In the genomic region with DNA sequence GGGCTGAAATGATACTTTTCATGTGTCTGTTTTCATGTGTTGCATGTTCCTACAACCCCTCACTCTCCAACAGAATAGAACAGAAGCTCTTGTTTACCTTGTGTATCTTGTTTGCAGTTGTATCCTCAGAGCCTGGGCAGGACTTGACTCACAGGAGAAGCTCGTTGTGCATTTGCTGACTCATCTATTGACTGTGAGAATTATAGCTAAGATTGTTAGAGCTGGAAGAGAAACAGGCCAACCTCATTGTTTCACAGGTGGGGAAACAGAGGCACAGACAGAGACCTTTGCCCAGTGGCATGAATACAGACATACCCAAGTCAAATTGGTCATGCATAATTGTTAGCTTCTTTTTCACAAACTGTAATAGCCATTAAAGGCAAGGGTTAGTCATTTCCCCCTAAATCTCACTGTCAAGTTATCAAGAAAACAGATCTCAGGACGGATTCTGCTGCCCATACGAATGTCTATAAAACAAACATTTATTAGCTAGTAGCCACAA, we compare ENCODE assay signal across 1 cellular context.
A peak's percentile ranks its signal among the peaks of the same experiment; 100 is the strongest.
TF ChIP-seq lines count a peak whose summit lies in the region.

No MANE protein-coding gene starts in this region.

TF ChIP-seq in HepG2, 621 proteins besides CTCF, POLR2A, EP300 and RAD21 (continued from another document and continues in another):
- TF ChIP-seq NR3C1 (CRISPR knock-in tag; IDR thresholded peaks at IDR 0.05) (no peak), TAF15 (IDR thresholded peaks at IDR 0.05; ENCODE audit: low read depth, low read length, poor library complexity, severe bottlenecking) (no peak), ZNF549 (CRISPR knock-in tag; IDR thresholded peaks at IDR 0.05) (no peak), KLF16 (CRISPR knock-in tag; IDR thresholded peaks at IDR 0.05) (no peak), RFX1 (IDR thresholded peaks at IDR 0.05) (no peak), NFE2L2 (IDR thresholded peaks at IDR 0.05; ENCODE audit: low read length) (peak; percentile 93), GATAD1 (CRISPR knock-in tag; IDR thresholded peaks at IDR 0.05) (no peak), SNAPC2 (CRISPR knock-in tag; IDR thresholded peaks at IDR 0.05) (no peak), PHF8 (CRISPR knock-in tag; IDR thresholded peaks at IDR 0.05) (no peak), ZNF296 (CRISPR knock-in tag; conservative IDR thresholded peaks at IDR 0.05) (no peak), SMARCC2 (IDR thresholded peaks at IDR 0.05) (no peak), ZNF143 (CRISPR knock-in tag; IDR thresholded peaks at IDR 0.05) (no peak), MAFF (IDR thresholded peaks at IDR 0.05; ENCODE audit: low read depth, low read length) (peak; percentile 97), FOXA3 (CRISPR knock-in tag; IDR thresholded peaks at IDR 0.05) (peak; percentile 93), PRMT3 (CRISPR knock-in tag; IDR thresholded peaks at IDR 0.05; ENCODE audit: borderline replicate concordance, low read depth) (no peak), ZNF30 (CRISPR knock-in tag; IDR thresholded peaks at IDR 0.05) (no peak), ZNF660 (CRISPR knock-in tag; IDR thresholded peaks at IDR 0.05; ENCODE audit: borderline replicate concordance, low read depth) (no peak), ZNF484 (CRISPR knock-in tag; IDR thresholded peaks at IDR 0.05; ENCODE audit: borderline replicate concordance, low read depth) (no peak), JUND (CRISPR knock-in tag; IDR thresholded peaks at IDR 0.05) (peak; percentile 64; the same call in 1 of the 2 replicates), ZNF20 (CRISPR knock-in tag; IDR thresholded peaks at IDR 0.05) (no peak), TEAD2 (CRISPR knock-in tag; IDR thresholded peaks at IDR 0.05) (no peak), ZKSCAN5 (CRISPR knock-in tag; IDR thresholded peaks at IDR 0.05) (no peak), HOXD1 (CRISPR knock-in tag; IDR thresholded peaks at IDR 0.05) (no peak), GATAD2A (CRISPR knock-in tag; IDR thresholded peaks at IDR 0.05) (0 out of 2 replicates have a peak, but pooled peaks have one; percentile 22), ZNF12 (CRISPR knock-in tag; IDR thresholded peaks at IDR 0.05) (0 out of 2 replicates have a peak, but pooled peaks have one; percentile 14), CHCHD3 (CRISPR knock-in tag; IDR thresholded peaks at IDR 0.05) (no peak), ZNF160 (CRISPR knock-in tag; IDR thresholded peaks at IDR 0.05) (no peak), ZNF891 (CRISPR knock-in tag; IDR thresholded peaks at IDR 0.05) (no peak), ZNF326 (CRISPR knock-in tag; IDR thresholded peaks at IDR 0.05; ENCODE audit: borderline replicate concordance) (no peak), ZNF124 (CRISPR knock-in tag; IDR thresholded peaks at IDR 0.05) (no peak), RAD51 (IDR thresholded peaks at IDR 0.05; ENCODE audit: borderline replicate concordance) (no peak), NFIB (CRISPR knock-in tag; IDR thresholded peaks at IDR 0.05; ENCODE audit: borderline replicate concordance) (no peak), MTF1 (CRISPR knock-in tag; IDR thresholded peaks at IDR 0.05) (no peak), RNF2 (conservative IDR thresholded peaks at IDR 0.05; ENCODE audit: low read depth) (no peak), KAT8 (CRISPR knock-in tag; IDR thresholded peaks at IDR 0.05) (no peak)
- TF ChIP-seq, protein P1, sequence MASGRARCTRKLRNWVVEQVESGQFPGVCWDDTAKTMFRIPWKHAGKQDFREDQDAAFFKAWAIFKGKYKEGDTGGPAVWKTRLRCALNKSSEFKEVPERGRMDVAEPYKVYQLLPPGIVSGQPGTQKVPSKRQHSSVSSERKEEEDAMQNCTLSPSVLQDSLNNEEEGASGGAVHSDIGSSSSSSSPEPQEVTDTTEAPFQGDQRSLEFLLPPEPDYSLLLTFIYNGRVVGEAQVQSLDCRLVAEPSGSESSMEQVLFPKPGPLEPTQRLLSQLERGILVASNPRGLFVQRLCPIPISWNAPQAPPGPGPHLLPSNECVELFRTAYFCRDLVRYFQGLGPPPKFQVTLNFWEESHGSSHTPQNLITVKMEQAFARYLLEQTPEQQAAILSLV (CRISPR knock-in tag; IDR thresholded peaks at IDR 0.05; ENCODE audit: borderline replicate concordance): no peak
- TF ChIP-seq, protein P2, sequence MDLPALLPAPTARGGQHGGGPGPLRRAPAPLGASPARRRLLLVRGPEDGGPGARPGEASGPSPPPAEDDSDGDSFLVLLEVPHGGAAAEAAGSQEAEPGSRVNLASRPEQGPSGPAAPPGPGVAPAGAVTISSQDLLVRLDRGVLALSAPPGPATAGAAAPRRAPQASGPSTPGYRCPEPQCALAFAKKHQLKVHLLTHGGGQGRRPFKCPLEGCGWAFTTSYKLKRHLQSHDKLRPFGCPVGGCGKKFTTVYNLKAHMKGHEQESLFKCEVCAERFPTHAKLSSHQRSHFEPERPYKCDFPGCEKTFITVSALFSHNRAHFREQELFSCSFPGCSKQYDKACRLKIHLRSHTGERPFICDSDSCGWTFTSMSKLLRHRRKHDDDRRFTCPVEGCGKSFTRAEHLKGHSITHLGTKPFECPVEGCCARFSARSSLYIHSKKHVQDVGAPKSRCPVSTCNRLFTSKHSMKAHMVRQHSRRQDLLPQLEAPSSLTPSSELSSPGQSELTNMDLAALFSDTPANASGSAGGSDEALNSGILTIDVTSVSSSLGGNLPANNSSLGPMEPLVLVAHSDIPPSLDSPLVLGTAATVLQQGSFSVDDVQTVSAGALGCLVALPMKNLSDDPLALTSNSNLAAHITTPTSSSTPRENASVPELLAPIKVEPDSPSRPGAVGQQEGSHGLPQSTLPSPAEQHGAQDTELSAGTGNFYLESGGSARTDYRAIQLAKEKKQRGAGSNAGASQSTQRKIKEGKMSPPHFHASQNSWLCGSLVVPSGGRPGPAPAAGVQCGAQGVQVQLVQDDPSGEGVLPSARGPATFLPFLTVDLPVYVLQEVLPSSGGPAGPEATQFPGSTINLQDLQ (CRISPR knock-in tag; IDR thresholded peaks at IDR 0.05): no peak
- TF ChIP-seq, protein P3, sequence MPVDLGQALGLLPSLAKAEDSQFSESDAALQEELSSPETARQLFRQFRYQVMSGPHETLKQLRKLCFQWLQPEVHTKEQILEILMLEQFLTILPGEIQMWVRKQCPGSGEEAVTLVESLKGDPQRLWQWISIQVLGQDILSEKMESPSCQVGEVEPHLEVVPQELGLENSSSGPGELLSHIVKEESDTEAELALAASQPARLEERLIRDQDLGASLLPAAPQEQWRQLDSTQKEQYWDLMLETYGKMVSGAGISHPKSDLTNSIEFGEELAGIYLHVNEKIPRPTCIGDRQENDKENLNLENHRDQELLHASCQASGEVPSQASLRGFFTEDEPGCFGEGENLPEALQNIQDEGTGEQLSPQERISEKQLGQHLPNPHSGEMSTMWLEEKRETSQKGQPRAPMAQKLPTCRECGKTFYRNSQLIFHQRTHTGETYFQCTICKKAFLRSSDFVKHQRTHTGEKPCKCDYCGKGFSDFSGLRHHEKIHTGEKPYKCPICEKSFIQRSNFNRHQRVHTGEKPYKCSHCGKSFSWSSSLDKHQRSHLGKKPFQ (CRISPR knock-in tag; IDR thresholded peaks at IDR 0.05; ENCODE audit: insufficient replicate concordance): no peak
- TF ChIP-seq, protein P4, sequence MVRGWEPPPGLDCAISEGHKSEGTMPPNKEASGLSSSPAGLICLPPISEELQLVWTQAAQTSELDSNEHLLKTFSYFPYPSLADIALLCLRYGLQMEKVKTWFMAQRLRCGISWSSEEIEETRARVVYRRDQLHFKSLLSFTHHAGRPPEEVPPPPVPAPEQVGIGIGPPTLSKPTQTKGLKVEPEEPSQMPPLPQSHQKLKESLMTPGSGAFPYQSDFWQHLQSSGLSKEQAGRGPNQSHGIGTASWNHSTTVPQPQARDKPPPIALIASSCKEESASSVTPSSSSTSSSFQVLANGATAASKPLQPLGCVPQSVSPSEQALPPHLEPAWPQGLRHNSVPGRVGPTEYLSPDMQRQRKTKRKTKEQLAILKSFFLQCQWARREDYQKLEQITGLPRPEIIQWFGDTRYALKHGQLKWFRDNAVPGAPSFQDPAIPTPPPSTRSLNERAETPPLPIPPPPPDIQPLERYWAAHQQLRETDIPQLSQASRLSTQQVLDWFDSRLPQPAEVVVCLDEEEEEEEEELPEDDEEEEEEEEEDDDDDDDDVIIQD (CRISPR knock-in tag; IDR thresholded peaks at IDR 0.05; ENCODE audit: low read depth): no peak
- TF ChIP-seq, protein P5, sequence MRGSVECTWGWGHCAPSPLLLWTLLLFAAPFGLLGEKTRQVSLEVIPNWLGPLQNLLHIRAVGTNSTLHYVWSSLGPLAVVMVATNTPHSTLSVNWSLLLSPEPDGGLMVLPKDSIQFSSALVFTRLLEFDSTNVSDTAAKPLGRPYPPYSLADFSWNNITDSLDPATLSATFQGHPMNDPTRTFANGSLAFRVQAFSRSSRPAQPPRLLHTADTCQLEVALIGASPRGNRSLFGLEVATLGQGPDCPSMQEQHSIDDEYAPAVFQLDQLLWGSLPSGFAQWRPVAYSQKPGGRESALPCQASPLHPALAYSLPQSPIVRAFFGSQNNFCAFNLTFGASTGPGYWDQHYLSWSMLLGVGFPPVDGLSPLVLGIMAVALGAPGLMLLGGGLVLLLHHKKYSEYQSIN (CRISPR knock-in tag; IDR thresholded peaks at IDR 0.05; ENCODE audit: borderline replicate concordance): no peak
- TF ChIP-seq, protein P6, sequence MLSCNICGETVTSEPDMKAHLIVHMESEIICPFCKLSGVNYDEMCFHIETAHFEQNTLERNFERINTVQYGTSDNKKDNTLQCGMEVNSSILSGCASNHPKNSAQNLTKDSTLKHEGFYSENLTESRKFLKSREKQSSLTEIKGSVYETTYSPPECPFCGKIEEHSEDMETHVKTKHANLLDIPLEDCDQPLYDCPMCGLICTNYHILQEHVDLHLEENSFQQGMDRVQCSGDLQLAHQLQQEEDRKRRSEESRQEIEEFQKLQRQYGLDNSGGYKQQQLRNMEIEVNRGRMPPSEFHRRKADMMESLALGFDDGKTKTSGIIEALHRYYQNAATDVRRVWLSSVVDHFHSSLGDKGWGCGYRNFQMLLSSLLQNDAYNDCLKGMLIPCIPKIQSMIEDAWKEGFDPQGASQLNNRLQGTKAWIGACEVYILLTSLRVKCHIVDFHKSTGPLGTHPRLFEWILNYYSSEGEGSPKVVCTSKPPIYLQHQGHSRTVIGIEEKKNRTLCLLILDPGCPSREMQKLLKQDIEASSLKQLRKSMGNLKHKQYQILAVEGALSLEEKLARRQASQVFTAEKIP (CRISPR knock-in tag; IDR thresholded peaks at IDR 0.05; ENCODE audit: borderline replicate concordance): no peak
- TF ChIP-seq, protein P7, sequence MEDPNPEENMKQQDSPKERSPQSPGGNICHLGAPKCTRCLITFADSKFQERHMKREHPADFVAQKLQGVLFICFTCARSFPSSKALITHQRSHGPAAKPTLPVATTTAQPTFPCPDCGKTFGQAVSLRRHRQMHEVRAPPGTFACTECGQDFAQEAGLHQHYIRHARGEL (CRISPR knock-in tag; IDR thresholded peaks at IDR 0.05): no peak
- TF ChIP-seq, protein P8, sequence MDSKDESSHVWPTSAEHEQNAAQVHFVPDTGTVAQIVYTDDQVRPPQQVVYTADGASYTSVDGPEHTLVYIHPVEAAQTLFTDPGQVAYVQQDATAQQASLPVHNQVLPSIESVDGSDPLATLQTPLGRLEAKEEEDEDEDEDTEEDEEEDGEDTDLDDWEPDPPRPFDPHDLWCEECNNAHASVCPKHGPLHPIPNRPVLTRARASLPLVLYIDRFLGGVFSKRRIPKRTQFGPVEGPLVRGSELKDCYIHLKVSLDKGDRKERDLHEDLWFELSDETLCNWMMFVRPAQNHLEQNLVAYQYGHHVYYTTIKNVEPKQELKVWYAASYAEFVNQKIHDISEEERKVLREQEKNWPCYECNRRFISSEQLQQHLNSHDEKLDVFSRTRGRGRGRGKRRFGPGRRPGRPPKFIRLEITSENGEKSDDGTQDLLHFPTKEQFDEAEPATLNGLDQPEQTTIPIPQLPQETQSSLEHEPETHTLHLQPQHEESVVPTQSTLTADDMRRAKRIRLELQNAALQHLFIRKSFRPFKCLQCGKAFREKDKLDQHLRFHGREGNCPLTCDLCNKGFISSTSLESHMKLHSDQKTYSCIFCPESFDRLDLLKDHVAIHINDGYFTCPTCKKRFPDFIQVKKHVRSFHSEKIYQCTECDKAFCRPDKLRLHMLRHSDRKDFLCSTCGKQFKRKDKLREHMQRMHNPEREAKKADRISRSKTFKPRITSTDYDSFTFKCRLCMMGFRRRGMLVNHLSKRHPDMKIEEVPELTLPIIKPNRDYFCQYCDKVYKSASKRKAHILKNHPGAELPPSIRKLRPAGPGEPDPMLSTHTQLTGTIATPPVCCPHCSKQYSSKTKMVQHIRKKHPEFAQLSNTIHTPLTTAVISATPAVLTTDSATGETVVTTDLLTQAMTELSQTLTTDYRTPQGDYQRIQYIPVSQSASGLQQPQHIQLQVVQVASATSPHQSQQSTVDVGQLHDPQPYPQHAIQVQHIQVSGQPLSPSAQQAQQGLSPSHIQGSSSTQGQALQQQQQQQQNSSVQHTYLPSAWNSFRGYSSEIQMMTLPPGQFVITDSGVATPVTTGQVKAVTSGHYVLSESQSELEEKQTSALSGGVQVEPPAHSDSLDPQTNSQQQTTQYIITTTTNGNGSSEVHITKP (CRISPR knock-in tag; IDR thresholded peaks at IDR 0.05; ENCODE audit: low read depth): no peak
- TF ChIP-seq, protein P9, sequence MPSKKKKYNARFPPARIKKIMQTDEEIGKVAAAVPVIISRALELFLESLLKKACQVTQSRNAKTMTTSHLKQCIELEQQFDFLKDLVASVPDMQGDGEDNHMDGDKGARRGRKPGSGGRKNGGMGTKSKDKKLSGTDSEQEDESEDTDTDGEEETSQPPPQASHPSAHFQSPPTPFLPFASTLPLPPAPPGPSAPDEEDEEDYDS (CRISPR knock-in tag; IDR thresholded peaks at IDR 0.05): no peak
- TF ChIP-seq, protein P10, sequence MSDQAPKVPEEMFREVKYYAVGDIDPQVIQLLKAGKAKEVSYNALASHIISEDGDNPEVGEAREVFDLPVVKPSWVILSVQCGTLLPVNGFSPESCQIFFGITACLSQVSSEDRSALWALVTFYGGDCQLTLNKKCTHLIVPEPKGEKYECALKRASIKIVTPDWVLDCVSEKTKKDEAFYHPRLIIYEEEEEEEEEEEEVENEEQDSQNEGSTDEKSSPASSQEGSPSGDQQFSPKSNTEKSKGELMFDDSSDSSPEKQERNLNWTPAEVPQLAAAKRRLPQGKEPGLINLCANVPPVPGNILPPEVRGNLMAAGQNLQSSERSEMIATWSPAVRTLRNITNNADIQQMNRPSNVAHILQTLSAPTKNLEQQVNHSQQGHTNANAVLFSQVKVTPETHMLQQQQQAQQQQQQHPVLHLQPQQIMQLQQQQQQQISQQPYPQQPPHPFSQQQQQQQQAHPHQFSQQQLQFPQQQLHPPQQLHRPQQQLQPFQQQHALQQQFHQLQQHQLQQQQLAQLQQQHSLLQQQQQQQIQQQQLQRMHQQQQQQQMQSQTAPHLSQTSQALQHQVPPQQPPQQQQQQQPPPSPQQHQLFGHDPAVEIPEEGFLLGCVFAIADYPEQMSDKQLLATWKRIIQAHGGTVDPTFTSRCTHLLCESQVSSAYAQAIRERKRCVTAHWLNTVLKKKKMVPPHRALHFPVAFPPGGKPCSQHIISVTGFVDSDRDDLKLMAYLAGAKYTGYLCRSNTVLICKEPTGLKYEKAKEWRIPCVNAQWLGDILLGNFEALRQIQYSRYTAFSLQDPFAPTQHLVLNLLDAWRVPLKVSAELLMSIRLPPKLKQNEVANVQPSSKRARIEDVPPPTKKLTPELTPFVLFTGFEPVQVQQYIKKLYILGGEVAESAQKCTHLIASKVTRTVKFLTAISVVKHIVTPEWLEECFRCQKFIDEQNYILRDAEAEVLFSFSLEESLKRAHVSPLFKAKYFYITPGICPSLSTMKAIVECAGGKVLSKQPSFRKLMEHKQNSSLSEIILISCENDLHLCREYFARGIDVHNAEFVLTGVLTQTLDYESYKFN (CRISPR knock-in tag; conservative IDR thresholded peaks at IDR 0.05): peak; percentile 38; the same call in 1 of the 2 replicates
